8 cellular contexts compared by ENCODE assay signal in genomic region chr13:53151692-53152421, GRCh38.
A peak's percentile ranks its signal among the peaks of the same experiment; 100 is the strongest.
DNase-seq lines count a peak whose midpoint lies in the region; ATAC-seq and TF ChIP-seq lines count a peak whose summit lies in the region.

No MANE protein-coding gene starts in this region.

- TF ChIP-seq CTCF in WI38 (IDR thresholded peaks at IDR 0.05; ENCODE audit: low read depth, low read length) = peak; percentile 94

- ATAC-seq in GM18907 (IDR thresholded peaks at IDR 0.05; ENCODE audit: unreplicated experiment) = peak; percentile 100
- peak; percentile 78 for ATAC-seq in HG03045 (IDR thresholded peaks at IDR 0.05; ENCODE audit: unreplicated experiment)

- in situ Hi-C loops in Caki2 (cut with HindIII; ENCODE audit: low pct_unique_long_range_greater_than_20kb, low sequenced_read_pairs) = no loop called here

- DNase-seq in Caki2 (ENCODE audit: low read depth) = peak; percentile 22
- peak; percentile 33 for DNase-seq in NCI-H2029 treated with DMSO at 0.1 percent for 48 hours (lab: John Stamatoyannopoulos, UW)
- peak; percentile 17 for DNase-seq in foreskin melanocyte
- peak; percentile 51 for DNase-seq in putamen (ENCODE audit: low spot score)
- DNase-seq in epidermal melanocyte (ENCODE audit: insufficient read length, low spot score) = no peak

- H3K4me3 ChIP-seq in WI38 (ENCODE audit: low read depth, low read length) = no peak overlapping the region
